Comparison of ENCODE assay signal across 20 cellular contexts in genomic region chr1:7002728-7003127, GRCh38.
"Had no signal": no experiment of that assay in that cellular context is flagged by ENCODE, and none has a peak within 500 bp of the region (broad histone marks: within the 10 kb centered on the region; RNA-seq: fewer than 3 reads in every experiment).

No MANE protein-coding gene starts in this region.

- H3K9me3 ChIP-seq: esophagus muscularis mucosa, prostate gland had no signal

- H3K4me1 ChIP-seq: esophagus muscularis mucosa, prostate gland had no signal

- H3K4me1 Mint-ChIP-seq: memory B cell, nephron, T-cell had no signal

- H3K27ac Mint-ChIP-seq: activated CD4-positive, alpha-beta memory T cell treated with anti-CD3 and anti-CD28 coated beads for 36 hours; activated CD8-positive, alpha-beta memory T cell treated with anti-CD3 and anti-CD28 coated beads, Interleukin-2, amount 10 ng/mL, durations not matched to agents 7 days and 5 days; memory B cell; nephron; T-cell; type B pancreatic cell had no signal

- H3K27ac ChIP-seq: esophagus muscularis mucosa, prostate gland, skin epidermis had no signal

- H3K4me3 ChIP-seq: esophagus muscularis mucosa, prostate gland, skin epidermis had no signal

- ATAC-seq: activated CD8-positive, alpha-beta memory T cell treated with anti-CD3 and anti-CD28 coated beads, Interleukin-2, amount 10 ng/mL, durations not matched to agents 7 days and 5 days; left ventricle myocardium superior; right cardiac atrium; T-cell had no signal

- H3K4me3 Mint-ChIP-seq: activated CD4-positive, alpha-beta memory T cell treated with anti-CD3 and anti-CD28 coated beads for 36 hours; activated CD8-positive, alpha-beta memory T cell treated with anti-CD3 and anti-CD28 coated beads, Interleukin-2, amount 10 ng/mL, durations not matched to agents 7 days and 5 days; memory B cell; nephron; T-cell; type B pancreatic cell had no signal

- H3K36me3 Mint-ChIP-seq: activated CD4-positive, alpha-beta memory T cell treated with anti-CD3 and anti-CD28 coated beads for 36 hours; activated CD8-positive, alpha-beta memory T cell treated with anti-CD3 and anti-CD28 coated beads, Interleukin-2, amount 10 ng/mL, durations not matched to agents 7 days and 5 days; memory B cell; T-cell; type B pancreatic cell had no signal

- H3K36me3 ChIP-seq: esophagus muscularis mucosa, prostate gland had no signal

- H3K9me3 Mint-ChIP-seq: activated CD4-positive, alpha-beta memory T cell treated with anti-CD3 and anti-CD28 coated beads for 36 hours; memory B cell; nephron; T-cell; type B pancreatic cell had no signal

- DNase-seq: activated CD4-positive, alpha-beta memory T cell treated with anti-CD3 and anti-CD28 coated beads for 36 hours; activated CD4-positive, alpha-beta T cell treated with anti-CD3 and anti-CD28 coated beads for 1 hour; activated CD8-positive, alpha-beta memory T cell treated with anti-CD3 and anti-CD28 coated beads, Interleukin-2, amount 10 ng/mL, durations not matched to agents 7 days and 5 days; activated naive CD4-positive, alpha-beta T cell treated with anti-CD3 and anti-CD28 coated beads, Interleukin-2, amount 50 U/mL, for 16 hours; activated T-cell treated with anti-CD3 and anti-CD28 coated beads, Interleukin-2, amount 50 U/mL, for 1 hour; hypothalamus; left ventricle myocardium superior; right cardiac atrium; stimulated activated CD4-positive, alpha-beta T cell treated with anti-CD3 and anti-CD28 coated beads, Interleukin-4, amount 100 ng/mL, for 4 hours; stimulated activated CD8-positive, alpha-beta memory T cell treated with anti-CD3 and anti-CD28 coated beads, Interleukin-4, amount 100 ng/mL, for 48 hours; stimulated activated naive CD4-positive, alpha-beta T cell treated with Interleukin-2 at 50 U/mL for 16 hours; substantia nigra; T-cell; T-helper 9 cell had no signal
